ENCODE assay signal across 33 cellular contexts in genomic region chr4:83393908-83394307, GRCh38. TPM values are rescaled to one million over a fixed set of nuclear protein-coding genes. Genes with fewer than 3 reads are reported as not detected.
A peak's percentile ranks its signal among the peaks of the same experiment; 100 is the strongest.
DNase-seq lines count a peak whose midpoint lies in the region; ATAC-seq, FAIRE-seq and TF ChIP-seq lines count a peak whose summit lies in the region.
"Had no signal": no experiment of that assay in that cellular context is flagged by ENCODE, and none has a peak within 500 bp of the region (broad histone marks: within the 10 kb centered on the region; RNA-seq: fewer than 3 reads in every experiment).

No MANE protein-coding gene starts in this region.

- H3K4me1 ChIP-seq in HepG2 (ENCODE audit: insufficient read depth, low read length) (peaks cover 15% of the 10 kb centered on the region), right lobe of liver (no peaks in the 10 kb centered on the region), K562 (replicated peaks in 1 of 2; ENCODE audit: control insufficient read depth in 2 of 2, insufficient read depth in 2 of 2, low read length in 2 of 2) (no peaks in the 10 kb centered on the region), esophagus muscularis mucosa (peaks cover 0 to 11% (median 6%) of the 10 kb centered on the region in 4 donors)
- H3K4me1 ChIP-seq: A549, BE2C had no signal

- H3K9ac ChIP-seq in HepG2 (ENCODE audit: insufficient read depth, low read depth, low read length) (no peak overlapping the region), K562 (ENCODE audit: insufficient read depth in 1 of 2, low read depth in 2 of 2, low read length in 2 of 2) (no peak overlapping the region)
- H3K9ac ChIP-seq: BLaER1; BLaER1 treated with 17β-estradiol and CSF1 and Interleukin-3, amounts not matched to agents 10 nM and 100 nM had no signal

- H3K4me2 ChIP-seq in HepG2 (ENCODE audit: low read depth, low read length), result no peak overlapping the region
- H3K4me2 ChIP-seq in K562 (ENCODE audit: insufficient read depth, low read length), result no peak overlapping the region
- H3K4me2 ChIP-seq: A549; BLaER1; BLaER1 treated with 17β-estradiol and CSF1 and Interleukin-3, amounts not matched to agents 10 nM and 100 nM had no signal

- no peak for TF ChIP-seq CTCF in HepG2 (CRISPR knock-in tag; IDR thresholded peaks at IDR 0.05)
- TF ChIP-seq CTCF in right lobe of liver (IDR thresholded peaks at IDR 0.05), result no peak
- no peak for TF ChIP-seq CTCF in K562 (IDR thresholded peaks at IDR 0.05 in 2 of 3, conservative IDR thresholded peaks at IDR 0.05 in 1 of 3; ENCODE audit: insufficient read depth in 2 of 3, low read depth in 1 of 3, low read length in 3 of 3)
- TF ChIP-seq CTCF in esophagus muscularis mucosa (IDR thresholded peaks at IDR 0.05), result no peak
- no peak for TF ChIP-seq CTCF in lower leg skin (IDR thresholded peaks at IDR 0.05)

- no peaks in the 10 kb centered on the region for H4K20me1 ChIP-seq in HepG2 (ENCODE audit: insufficient read depth, low read length)
- H4K20me1 ChIP-seq in K562 (replicated peaks; ENCODE audit: control insufficient read depth, insufficient read depth, low read length), result no peaks in the 10 kb centered on the region
- H4K20me1 ChIP-seq: BLaER1; BLaER1 treated with 17β-estradiol and CSF1 and Interleukin-3, amounts not matched to agents 10 nM and 100 nM had no signal

- FAIRE-seq in HepG2 (lab: Jason Lieb, UNC), result no peak
- FAIRE-seq in K562 (lab: Jason Lieb, UNC), result no peak
- FAIRE-seq: A204.1, A549, D721Med had no signal

- DNase-seq in HepG2 (ENCODE audit: low spot score) (no peak), right lobe of liver (no peak), K562 (ENCODE audit: extremely low read depth in 1 of 4, low spot score in 3 of 4) (no peak), esophagus muscularis mucosa (ENCODE audit: extremely low spot score) (peak; percentile 10), lower leg skin (ENCODE audit: low spot score in 2 of 2) (no peak)
- DNase-seq: 8988T; ACHN; AML-193; BE2C; C1 segment of cervical spinal cord; Caco-2; Calu3; CD4-positive, alpha-beta memory T cell; CD4-positive, alpha-beta T cell; CD4-positive, CD25-positive, alpha-beta regulatory T cell; CD8-positive, alpha-beta memory T cell; CD8-positive, alpha-beta T cell; COR-L47; DMS 273 treated with DMSO at 0.1 percent for 48 hours; DMS153; DMS53; DMS79; DMS79 treated with DMSO at 0.1 percent for 48 hours; DND-41; EL had no signal

- H3K79me2 ChIP-seq in HepG2 (ENCODE audit: insufficient read depth, low read length), result no peaks in the 10 kb centered on the region
- H3K79me2 ChIP-seq in K562 (ENCODE audit: control insufficient read depth, insufficient read depth, low read length), result no peaks in the 10 kb centered on the region

- TF ChIP-seq EP300 in HepG2 (IDR thresholded peaks at IDR 0.05; ENCODE audit: low read depth in 2 of 2, low read length in 2 of 2), result no peak
- no peak for TF ChIP-seq EP300 in HepG2 (CRISPR knock-in tag; IDR thresholded peaks at IDR 0.05; ENCODE audit: borderline replicate concordance)
- TF ChIP-seq EP300 in K562 (IDR thresholded peaks at IDR 0.05; ENCODE audit: low read length), result no peak
- TF ChIP-seq EP300 in esophagus muscularis mucosa (IDR thresholded peaks at IDR 0.05), result no peak

- POLR2A ChIA-PET in HepG2 (lab: Yijun Ruan, JAX), result no interaction called here
- POLR2A ChIA-PET in K562 (lab: Yijun Ruan, JAX), result interaction anchor here (1.4 kb wide), 1 partner anchor 10 kb away, joined by 4 read pairs; no protein-coding TSS in a partner anchor

- 31% methylated on average over 4 of the region's 4 CpGs for WGBS in HepG2 (ENCODE audit: low lambda C conversion rate)
- 62% methylated on average over 4 of the region's 4 CpGs for WGBS in right lobe of liver (ENCODE audit: insufficient coverage, low coverage, low lambda C conversion rate, missing lambda C conversion rate)
- 8% methylated on average over 4 of the region's 4 CpGs for WGBS in K562 (ENCODE audit: insufficient coverage, low coverage, missing lambda C conversion rate)
- 67% methylated on average over 4 of the region's 4 CpGs for WGBS in esophagus muscularis mucosa
- WGBS in lower leg skin, 2 donors, result 74 to 75% methylated on average over 4 of the region's 4 CpGs

- CTCF ChIA-PET in HepG2 (lab: Yijun Ruan, JAX; ENCODE audit: low intra/inter-chr PET ratio, low total read pairs), result no interaction called here
- CTCF ChIA-PET in K562 (lab: Yijun Ruan, JAX; ENCODE audit: low intra/inter-chr PET ratio), result no interaction called here

- TF ChIP-seq RAD21 in HepG2 (CRISPR knock-in tag; IDR thresholded peaks at IDR 0.05) (no peak), K562 (CRISPR knock-in tag; conservative IDR thresholded peaks at IDR 0.05 in 1 of 2, IDR thresholded peaks at IDR 0.05 in 1 of 2) (no peak)

- H3K9me1 ChIP-seq in K562 (ENCODE audit: control insufficient read depth, insufficient read depth, low read length), result no peaks in the 10 kb centered on the region

- H3K4me3 ChIP-seq in HepG2 (replicated peaks in 1 of 3; ENCODE audit: insufficient read depth in 1 of 3, low read depth in 2 of 3, low read length in 3 of 3) (no peak overlapping the region), right lobe of liver (no peak overlapping the region), K562 (no peak overlapping the region), esophagus muscularis mucosa (no peak overlapping the region), lower leg skin (ENCODE audit: low read depth, poor library complexity, severe bottlenecking) (no peak overlapping the region)
- H3K4me3 ChIP-seq: A549; BLaER1; BLaER1 treated with 17β-estradiol and CSF1 and Interleukin-3, amounts not matched to agents 10 nM and 100 nM had no signal

- intact Hi-C loops in HepG2 (cut with micrococcal nuclease; ENCODE audit: unreplicated experiment) (no loop called here), right lobe of liver (cut with DNase I) (no loop called here), K562 (cut with micrococcal nuclease) (no loop called here), esophagus muscularis mucosa (cut with DNase I) (no loop called here), lower leg skin (cut with DNase I; ENCODE audit: low total_unique reads) (no loop called here)

- H3K27ac ChIP-seq in HepG2 (ENCODE audit: extremely low read length, insufficient read depth, low read length) (no peak overlapping the region), right lobe of liver (no peak overlapping the region), K562 (ENCODE audit: extremely low read depth, low read depth, low read length) (no peak overlapping the region), esophagus muscularis mucosa (replicated peaks in 1 of 4) (no peak overlapping the region)
- H3K27ac ChIP-seq: 22Rv1; A549; BLaER1; BLaER1 treated with 17β-estradiol and CSF1 and Interleukin-3, amounts not matched to agents 10 nM and 100 nM; C4-2B had no signal

- ATAC-seq in HepG2, result peak; percentile 74
- no peak for ATAC-seq in right lobe of liver
- peak; percentile 51; the same call in 2 of the 3 replicates for ATAC-seq in K562
- ATAC-seq in GM21786 (IDR thresholded peaks at IDR 0.05; ENCODE audit: unreplicated experiment), result no peak
- ATAC-seq: A549; CD8-positive, alpha-beta T cell had no signal

- TF ChIP-seq POLR2A in HepG2 (IDR thresholded peaks at IDR 0.05; ENCODE audit: insufficient read depth in 1 of 2, low read depth in 2 of 2, low read length in 2 of 2) (no peak), right lobe of liver (IDR thresholded peaks at IDR 0.05) (no peak), K562 (conservative IDR thresholded peaks at IDR 0.05) (no peak), esophagus muscularis mucosa (IDR thresholded peaks at IDR 0.05; ENCODE audit: low read depth) (no peak), lower leg skin (IDR thresholded peaks at IDR 0.05) (no peak)

- no peaks in the 10 kb centered on the region for H3K9me3 ChIP-seq in HepG2 (ENCODE audit: low read length)
- H3K9me3 ChIP-seq in right lobe of liver, result no peaks in the 10 kb centered on the region
- no peaks in the 10 kb centered on the region for H3K9me3 ChIP-seq in K562 (replicated peaks; ENCODE audit: control insufficient read depth, insufficient read depth, low read depth, low read length)
- peaks cover 0 to 9% (median 9%) of the 10 kb centered on the region in 4 donors for H3K9me3 ChIP-seq in esophagus muscularis mucosa
- H3K9me3 ChIP-seq: A549, BE2C, Caco-2 had no signal

- H2AFZ ChIP-seq in HepG2 (ENCODE audit: low read length), result no peak overlapping the region
- H2AFZ ChIP-seq in K562 (ENCODE audit: low read depth, low read length), result peak overlapping the region; percentile 33; the same call in 1 of the 2 replicates

- BruUV-seq in HepG2 (replicated peaks; lab: Mats Ljungman, UMichigan) (no TSS peak), K562 (replicated peaks; lab: Mats Ljungman, UMichigan) (no TSS peak)

- H3K36me3 ChIP-seq in HepG2 (replicated peaks in 1 of 2; ENCODE audit: control insufficient read depth in 1 of 2, insufficient read depth in 2 of 2, low read length in 2 of 2) (no peaks in the 10 kb centered on the region), right lobe of liver (no peaks in the 10 kb centered on the region), K562 (ENCODE audit: control insufficient read depth, insufficient read depth, low read length) (no peaks in the 10 kb centered on the region), esophagus muscularis mucosa (peaks cover 0 to 14% (median 8%) of the 10 kb centered on the region in 4 donors)
- H3K36me3 ChIP-seq: BE2C had no signal

- no peaks in the 10 kb centered on the region for H3K27me3 ChIP-seq in HepG2 (ENCODE audit: control insufficient read depth in 1 of 2, insufficient read depth in 2 of 2, low read length in 2 of 2)
- H3K27me3 ChIP-seq in right lobe of liver, result no peaks in the 10 kb centered on the region
- H3K27me3 ChIP-seq in K562 (ENCODE audit: control insufficient read depth in 2 of 2, insufficient read depth in 2 of 2, low read length in 2 of 2), result 0 out of 5 replicates have a peak, but pooled peaks cover 0 to 10% of the 10 kb centered on the region in 2 experiments
- H3K27me3 ChIP-seq in esophagus muscularis mucosa, result no peaks in the 10 kb centered on the region
- H3K27me3 ChIP-seq: BE2C; BLaER1; BLaER1 treated with 17β-estradiol and CSF1 and Interleukin-3, amounts not matched to agents 10 nM and 100 nM had no signal

- in situ Hi-C loops in HepG2 (cut with HindIII; ENCODE audit: extremely low pct_ligation_motif_present, low pct_unique_long_range_greater_than_20kb) (no loop called here), K562 (cut with MboI) (no loop called here)

RNA-seq across cellular contexts. Expression of gene HPSE, which starts 59.3 kb away (rescaled TPM):
- total RNA-seq in HepG2 (2016; rRNA removed; fragmentation: Illumina TruSeq; extraction: Trizol) (not detected in 2 replicates), right lobe of liver (1 to 10 TPM in 3 of 6 experiments, under 1 TPM in 3; 0.68 to 2.0 (median 1.2) TPM), K562 (2014; rRNA removed) (0.04 and 0.14 TPM in 2 replicates), K562 (2014; rRNA removed; fragmentation: Illumina TruSeq; extraction: Trizol) (0.15 and 0.26 TPM in 2 replicates), K562 (2015; rRNA removed; fragmentation: Illumina TruSeq; extraction: Trizol) (0.15 TPM in 1 of 2 replicates, not detected in the other), K562 (2021) (0.20 and 0.22 TPM in 2 replicates), esophagus muscularis mucosa (1 to 10 TPM in 1 of 4 donors, under 1 TPM in 3; 0.42 to 1.5 (median 0.88) TPM), lower leg skin (10 to 100 TPM in 1 of 4 donors, 1 to 10 TPM in 3; 7.6 to 12.5 (median 9.1) TPM)
- not detected in 2 replicates for total RNA-seq in HepG2 (2016; cell fraction: cytosol; rRNA removed; fragmentation: Illumina TruSeq; extraction: Trizol; ENCODE audit: low read depth)
- total RNA-seq in HepG2 (2016; cell fraction: insoluble cytoplasmic fraction; rRNA removed; fragmentation: Illumina TruSeq; extraction: Trizol), result 0.04 TPM in 1 of 2 replicates, not detected in the other
- total RNA-seq in HepG2 (2016; cell fraction: membrane; rRNA removed; fragmentation: Illumina TruSeq; extraction: Trizol), result not detected in 2 replicates
- not detected in 2 replicates for total RNA-seq in HepG2 (2016; cell fraction: nucleus; rRNA removed; fragmentation: Illumina TruSeq; extraction: Trizol)
- polyA plus RNA-seq in HepG2 (2011; rRNA removed) (not detected in 2 replicates), K562 (2011; rRNA removed) (0.14 and 0.42 TPM in 2 replicates), K562 (2014; fragmentation: Illumina TruSeq; extraction: Trizol) (0.06 and 0.08 TPM in 2 replicates), K562 (2014; fragmentation: Nextera tagmentation; extraction: Ambion mirVana) (under 1 TPM; 0.01 to 0.04 TPM), K562 (2014; rRNA removed) (0.29 TPM in 1 of 2 replicates, not detected in the other)
- not detected in 2 replicates for polyA plus RNA-seq in HepG2 (2011; cell fraction: cytosol; rRNA removed)
- not detected in 2 replicates for polyA plus RNA-seq in HepG2 (2011; cell fraction: nucleus; rRNA removed)
- polyA plus RNA-seq in HepG2 (2012), result not detected in 2 replicates
- polyA plus RNA-seq in HepG2 (2016; cell fraction: cytosol; fragmentation: Illumina TruSeq; extraction: Trizol; ENCODE audit: low read depth), result not detected in 2 replicates
- not detected in 2 replicates for polyA plus RNA-seq in HepG2 (2016; cell fraction: insoluble cytoplasmic fraction; fragmentation: Illumina TruSeq; extraction: Trizol; ENCODE audit: low read depth)
- polyA plus RNA-seq in HepG2 (2016; cell fraction: membrane; fragmentation: Illumina TruSeq; extraction: Trizol; ENCODE audit: low read depth), result not detected in 2 replicates
- polyA plus RNA-seq in HepG2 (2016; cell fraction: nucleus; fragmentation: Illumina TruSeq; extraction: Trizol; ENCODE audit: insufficient read depth, low read depth), result not detected in 2 replicates
- 3.5 TPM in 1 of 2 replicates, not detected in the other for polyA minus RNA-seq in HepG2 (2011; rRNA and poly(A)+ RNA removed; ENCODE audit: low replicate concordance)
- polyA minus RNA-seq in HepG2 (2011; cell fraction: cytosol; rRNA and poly(A)+ RNA removed), result not detected in 2 replicates
- polyA minus RNA-seq in HepG2 (2011; cell fraction: nucleus; rRNA and poly(A)+ RNA removed), result 0.26 TPM in 1 of 2 replicates, not detected in the other
- 0.46 TPM in 1 of 2 replicates, not detected in the other for total RNA-seq in K562 (2011; cell fraction: chromatin; rRNA removed; ENCODE audit: low replicate concordance)
- total RNA-seq in K562 (2011; cell fraction: nucleolus; rRNA removed), result 0.26 and 0.33 TPM in 2 replicates
- total RNA-seq in K562 (2011; cell fraction: nucleoplasm; rRNA removed), result 0.15 and 0.61 TPM in 2 replicates
- 0.07 and 0.12 TPM in 2 replicates for polyA plus RNA-seq in K562 (2011; cell fraction: cytosol; rRNA removed)
- 0.15 and 0.31 TPM in 2 replicates for polyA plus RNA-seq in K562 (2011; cell fraction: nucleus; rRNA removed)
- polyA plus RNA-seq in K562 (2012), result 0.05 and 0.29 TPM in 2 replicates
- 0.27 and 0.81 TPM in 2 replicates for polyA minus RNA-seq in K562 (2011; rRNA and poly(A)+ RNA removed)
- 0.57 TPM in 1 of 2 replicates, not detected in the other for polyA minus RNA-seq in K562 (2011; cell fraction: cytosol; rRNA and poly(A)+ RNA removed)
- under 0.01 and 0.11 TPM in 2 replicates for polyA minus RNA-seq in K562 (2011; cell fraction: nucleus; rRNA and poly(A)+ RNA removed)

Comparison
In these comparisons a context has a peak if more than half of its experiments do, and no peak if none do; other contexts are left out.
1. ATAC-seq: peak in HepG2 (single experiment) and K562 (single experiment); none in right lobe of liver (0 of 4) and GM21786 (single experiment).
2. Of the 241 proteins assayed by ChIP-seq in both HepG2 and K562: peak only in HepG2: CEBPB; only in K562: none; in both: none; in neither: 240.